20 cellular contexts compared by ENCODE assay signal in the genomic region with DNA sequence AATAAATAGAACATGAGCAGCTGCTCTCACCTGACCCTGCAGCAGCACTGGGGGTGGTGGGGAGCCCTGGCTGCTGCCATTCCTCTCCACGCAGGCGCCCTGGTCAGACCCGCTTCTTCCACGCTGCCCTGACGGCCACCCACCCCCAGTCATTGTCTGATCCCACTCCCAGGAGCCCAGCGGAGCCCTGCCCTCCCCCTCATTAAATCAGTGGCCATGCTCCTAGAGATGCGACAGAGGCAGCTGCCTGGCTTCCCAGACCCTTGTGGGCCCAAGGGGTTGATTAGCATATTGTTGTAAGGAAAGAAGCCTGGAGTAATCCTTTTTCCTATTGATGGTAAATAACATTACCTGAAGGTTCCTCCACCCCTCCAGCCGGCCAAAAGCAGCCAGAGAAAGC.
DNase-seq lines count a peak whose midpoint lies in the region; ATAC-seq and TF ChIP-seq lines count a peak whose summit lies in the region.
"Had no signal": no experiment of that assay in that cellular context is flagged by ENCODE, and none has a peak within 500 bp of the region (broad histone marks: within the 10 kb centered on the region; RNA-seq: fewer than 3 reads in every experiment).

No MANE protein-coding gene starts in this region.

- H3K27ac ChIP-seq in neural progenitor cell (no peak overlapping the region), uterus (no peak overlapping the region)
- H3K27ac ChIP-seq: coronary artery, lower lobe of right lung had no signal

- H3K9me3 Mint-ChIP-seq in effector memory CD8-positive, alpha-beta T cell: no peaks in the 10 kb centered on the region
- H3K9me3 Mint-ChIP-seq in neural progenitor cell: no peaks in the 10 kb centered on the region
- H3K9me3 Mint-ChIP-seq: type B pancreatic cell had no signal

- no peaks in the 10 kb centered on the region for H3K36me3 ChIP-seq in neural progenitor cell
- no peaks in the 10 kb centered on the region for H3K36me3 ChIP-seq in uterus
- H3K36me3 ChIP-seq: lower lobe of right lung, MG63 had no signal

- peak; percentile 52 for DNase-seq in NCI-H82 (lab: John Stamatoyannopoulos, UW)
- DNase-seq in NCI-H82 treated with DMSO at 0.1 percent for 48 hours (lab: John Stamatoyannopoulos, UW; ENCODE audit: unreplicated experiment): no peak
- DNase-seq in NCI-H2227 (lab: John Stamatoyannopoulos, UW; ENCODE audit: unreplicated experiment): peak; percentile 51
- no peak for DNase-seq in effector memory CD8-positive, alpha-beta T cell
- DNase-seq in neural progenitor cell (ENCODE audit: low spot score): peak; percentile 64
- no peak for DNase-seq in uterus
- DNase-seq in HK-2 (ENCODE audit: unreplicated experiment): no peak
- DNase-seq in AG08395 (ENCODE audit: low spot score): no peak
- DNase-seq: 8988T; activated CD4-positive, CD25-positive, alpha-beta regulatory T cell; activated naive CD4-positive, alpha-beta T cell; DND-41; foreskin fibroblast; lower lobe of right lung; MG63; NCI-H1694 treated with DMSO at 0.1 percent for 48 hours; NCI-H446; stimulated activated naive CD4-positive, alpha-beta T cell had no signal

- peaks cover 9% of the 10 kb centered on the region for H3K36me3 Mint-ChIP-seq in effector memory CD8-positive, alpha-beta T cell (ENCODE audit: insufficient read depth)
- H3K36me3 Mint-ChIP-seq in neural progenitor cell: no peaks in the 10 kb centered on the region
- H3K36me3 Mint-ChIP-seq: type B pancreatic cell had no signal

- H3K4me2 ChIP-seq in neural progenitor cell: peak overlapping the region; percentile 68

- H3K4me3 Mint-ChIP-seq in effector memory CD8-positive, alpha-beta T cell: no peak overlapping the region
- no peak overlapping the region for H3K4me3 Mint-ChIP-seq in neural progenitor cell
- H3K4me3 Mint-ChIP-seq: type B pancreatic cell had no signal

- H3K27me3 ChIP-seq in neural progenitor cell (peaks cover 10% of the 10 kb centered on the region), uterus (no peaks in the 10 kb centered on the region)
- H3K27me3 ChIP-seq: MG63 had no signal

- no peak overlapping the region for H3K9ac ChIP-seq in neural progenitor cell

- H3F3A ChIP-seq in neural progenitor cell (ENCODE audit: low read depth): peaks cover 24% of the 10 kb centered on the region

- intact Hi-C loops in uterus (cut with DNase I; ENCODE audit: low total_unique reads): no loop called here

- H3K27ac Mint-ChIP-seq in effector memory CD8-positive, alpha-beta T cell: peak overlapping the region; percentile 83 to 91
- peak overlapping the region; percentile 12 for H3K27ac Mint-ChIP-seq in neural progenitor cell
- H3K27ac Mint-ChIP-seq: type B pancreatic cell had no signal

- no peaks in the 10 kb centered on the region for H3K9me3 ChIP-seq in neural progenitor cell (ENCODE audit: low read depth)
- H3K9me3 ChIP-seq in uterus: no peaks in the 10 kb centered on the region
- H3K9me3 ChIP-seq: lower lobe of right lung, MG63 had no signal

- H2AFZ ChIP-seq in neural progenitor cell (replicated peaks): peak overlapping the region; percentile 87

- no peaks in the 10 kb centered on the region for H3K79me2 ChIP-seq in neural progenitor cell (ENCODE audit: low read depth)

- H3K4me1 Mint-ChIP-seq in effector memory CD8-positive, alpha-beta T cell (ENCODE audit: low read depth in 2 of 2): peaks cover 43 to 55% of the 10 kb centered on the region in 2 donors
- peaks cover 45% of the 10 kb centered on the region for H3K4me1 Mint-ChIP-seq in neural progenitor cell

- peaks cover 0 to 9% of the 10 kb centered on the region in 2 donors for H3K27me3 Mint-ChIP-seq in effector memory CD8-positive, alpha-beta T cell
- H3K27me3 Mint-ChIP-seq in neural progenitor cell (ENCODE audit: insufficient read depth, low read depth): peaks cover 9% of the 10 kb centered on the region

- no peaks in the 10 kb centered on the region for H4K20me1 ChIP-seq in neural progenitor cell (ENCODE audit: low read depth)

- TF ChIP-seq CTCF in neural progenitor cell (IDR thresholded peaks at IDR 0.05) (no peak), uterus (IDR thresholded peaks at IDR 0.05) (no peak)

- H3K4me1 ChIP-seq in neural progenitor cell (peaks cover 23% of the 10 kb centered on the region), uterus (no peaks in the 10 kb centered on the region)

- ATAC-seq in effector memory CD8-positive, alpha-beta T cell (replicated peaks): no peak

- TF ChIP-seq POLR2A in uterus (IDR thresholded peaks at IDR 0.05): no peak

- peak overlapping the region; percentile 17 for H3K4me3 ChIP-seq in neural progenitor cell
- H3K4me3 ChIP-seq in uterus: no peak overlapping the region
- H3K4me3 ChIP-seq: coronary artery, lower lobe of right lung, MG63 had no signal

Comparison
In these comparisons a context has a peak if more than half of its experiments do, and no peak if none do; other contexts are left out.
1. DNase-seq: peak in NCI-H82 (single experiment), NCI-H2227 (single experiment) and neural progenitor cell (single experiment); none in NCI-H82 treated with DMSO at 0.1 percent for 48 hours (single experiment), effector memory CD8-positive, alpha-beta T cell (0 of 3), uterus (0 of 2), HK-2 (single experiment) and AG08395 (single experiment).